ENCODE assay signal across 11 cellular contexts in genomic region chr6:130027948-130028347, GRCh38. TPM values are rescaled to one million over a fixed set of nuclear protein-coding genes. Genes with fewer than 3 reads are reported as not detected.
DNase-seq lines count a peak whose midpoint lies in the region; ATAC-seq and TF ChIP-seq lines count a peak whose summit lies in the region.
"Had no signal": no experiment of that assay in that cellular context is flagged by ENCODE, and none has a peak within 500 bp of the region (broad histone marks: within the 10 kb centered on the region; RNA-seq: fewer than 3 reads in every experiment).

No MANE protein-coding gene starts in this region.

- 78 to 85% methylated on average over 1 of the region's 1 CpG for WGBS in tibial nerve, 2 donors

- ATAC-seq in GM18502 (IDR thresholded peaks at IDR 0.05; ENCODE audit: poor library complexity, unreplicated experiment): peak; percentile 84
- ATAC-seq in GM19468 (IDR thresholded peaks at IDR 0.05; ENCODE audit: extremely low read depth, unreplicated experiment): peak; percentile 66
- peak; percentile 93 for ATAC-seq in HG03108 (IDR thresholded peaks at IDR 0.05; ENCODE audit: unreplicated experiment)
- peak; percentile 42 to 60 for ATAC-seq in activated naive CD4-positive, alpha-beta T cell treated with anti-CD3 and anti-CD28 coated beads, Interleukin-2, amount 50 U/mL, for 72 hours
- ATAC-seq: Panc1 had no signal

- DNase-seq in activated naive CD4-positive, alpha-beta T cell treated with anti-CD3 and anti-CD28 coated beads, Interleukin-2, amount 50 U/mL, for 72 hours (ENCODE audit: low spot score in 2 of 2): no peak
- DNase-seq in DMS53 (lab: John Stamatoyannopoulos, UW) (no peak), tibial nerve (ENCODE audit: low spot score in 2 of 2) (no peak), iPS-NIHi7 (ENCODE audit: extremely low spot score) (no peak)
- DNase-seq in activated CD4-positive, alpha-beta T cell treated with anti-CD3 and anti-CD28 coated beads for 4 hours: no peak
- DNase-seq: uterus had no signal

- H3K27ac Mint-ChIP-seq in activated naive CD4-positive, alpha-beta T cell treated with anti-CD3 and anti-CD28 coated beads, Interleukin-2, amount 50 U/mL, for 72 hours: peak overlapping the region in 1 of 2 donors; percentile 63

- no peak for TF ChIP-seq EP300 in tibial nerve (IDR thresholded peaks at IDR 0.05)

- no peaks in the 10 kb centered on the region for H3K9me3 Mint-ChIP-seq in activated naive CD4-positive, alpha-beta T cell treated with anti-CD3 and anti-CD28 coated beads, Interleukin-2, amount 50 U/mL, for 72 hours

- H3K27me3 ChIP-seq in tibial nerve: no peaks in the 10 kb centered on the region
- H3K27me3 ChIP-seq: uterus had no signal

- TF ChIP-seq POLR2A in tibial nerve (IDR thresholded peaks at IDR 0.05): no peak

- H3K9me3 ChIP-seq in tibial nerve: no peaks in the 10 kb centered on the region
- H3K9me3 ChIP-seq: uterus had no signal

- TF ChIP-seq CTCF in tibial nerve (IDR thresholded peaks at IDR 0.05): no peak

- H3K36me3 ChIP-seq in tibial nerve: peaks cover 0 to 15% (median 0%) of the 10 kb centered on the region in 3 donors
- H3K36me3 ChIP-seq: uterus had no signal

- H3K27ac ChIP-seq in tibial nerve: no peak overlapping the region
- H3K27ac ChIP-seq: uterus had no signal

- H3K36me3 Mint-ChIP-seq in activated naive CD4-positive, alpha-beta T cell treated with anti-CD3 and anti-CD28 coated beads, Interleukin-2, amount 50 U/mL, for 72 hours: peaks cover 0 to 7% of the 10 kb centered on the region in 2 donors

- H3K4me3 ChIP-seq in tibial nerve: no peak overlapping the region
- H3K4me3 ChIP-seq: uterus had no signal

- H3K4me1 ChIP-seq in tibial nerve: no peaks in the 10 kb centered on the region
- H3K4me1 ChIP-seq: uterus had no signal

RNA-seq across cellular contexts. Expression of gene L3MBTL3, which starts 9.6 kb away (rescaled TPM):
- total RNA-seq in activated naive CD4-positive, alpha-beta T cell treated with anti-CD3 and anti-CD28 coated beads, Interleukin-2, amount 50 U/mL, for 72 hours: 1 to 10 TPM; 3.1 to 5.4 TPM
- 10 to 100 TPM; 12.3 to 17.3 (median 14.4) TPM for total RNA-seq in tibial nerve
- total RNA-seq: Daoy had no signal
